In genomic region chr15:73630796-73631471, GRCh38 we compare ENCODE assay signal across 1 cellular context.
TF ChIP-seq lines count a peak whose summit lies in the region.

No MANE protein-coding gene starts in this region.

TF ChIP-seq in GM23338, 12 proteins besides CTCF, POLR2A, EP300 and RAD21 (continued from another document):
- TF ChIP-seq, protein P1, sequence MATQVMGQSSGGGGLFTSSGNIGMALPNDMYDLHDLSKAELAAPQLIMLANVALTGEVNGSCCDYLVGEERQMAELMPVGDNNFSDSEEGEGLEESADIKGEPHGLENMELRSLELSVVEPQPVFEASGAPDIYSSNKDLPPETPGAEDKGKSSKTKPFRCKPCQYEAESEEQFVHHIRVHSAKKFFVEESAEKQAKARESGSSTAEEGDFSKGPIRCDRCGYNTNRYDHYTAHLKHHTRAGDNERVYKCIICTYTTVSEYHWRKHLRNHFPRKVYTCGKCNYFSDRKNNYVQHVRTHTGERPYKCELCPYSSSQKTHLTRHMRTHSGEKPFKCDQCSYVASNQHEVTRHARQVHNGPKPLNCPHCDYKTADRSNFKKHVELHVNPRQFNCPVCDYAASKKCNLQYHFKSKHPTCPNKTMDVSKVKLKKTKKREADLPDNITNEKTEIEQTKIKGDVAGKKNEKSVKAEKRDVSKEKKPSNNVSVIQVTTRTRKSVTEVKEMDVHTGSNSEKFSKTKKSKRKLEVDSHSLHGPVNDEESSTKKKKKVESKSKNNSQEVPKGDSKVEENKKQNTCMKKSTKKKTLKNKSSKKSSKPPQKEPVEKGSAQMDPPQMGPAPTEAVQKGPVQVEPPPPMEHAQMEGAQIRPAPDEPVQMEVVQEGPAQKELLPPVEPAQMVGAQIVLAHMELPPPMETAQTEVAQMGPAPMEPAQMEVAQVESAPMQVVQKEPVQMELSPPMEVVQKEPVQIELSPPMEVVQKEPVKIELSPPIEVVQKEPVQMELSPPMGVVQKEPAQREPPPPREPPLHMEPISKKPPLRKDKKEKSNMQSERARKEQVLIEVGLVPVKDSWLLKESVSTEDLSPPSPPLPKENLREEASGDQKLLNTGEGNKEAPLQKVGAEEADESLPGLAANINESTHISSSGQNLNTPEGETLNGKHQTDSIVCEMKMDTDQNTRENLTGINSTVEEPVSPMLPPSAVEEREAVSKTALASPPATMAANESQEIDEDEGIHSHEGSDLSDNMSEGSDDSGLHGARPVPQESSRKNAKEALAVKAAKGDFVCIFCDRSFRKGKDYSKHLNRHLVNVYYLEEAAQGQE (IDR thresholded peaks at IDR 0.05; ENCODE audit: unreplicated experiment), result no peak
- TF ChIP-seq CREB1 (CRISPR knock-in tag; IDR thresholded peaks at IDR 0.05; ENCODE audit: low read depth), result no peak
- TF ChIP-seq EZH2 (IDR thresholded peaks at IDR 0.05; ENCODE audit: low read depth, unreplicated experiment), result no peak
